In the genomic region with DNA sequence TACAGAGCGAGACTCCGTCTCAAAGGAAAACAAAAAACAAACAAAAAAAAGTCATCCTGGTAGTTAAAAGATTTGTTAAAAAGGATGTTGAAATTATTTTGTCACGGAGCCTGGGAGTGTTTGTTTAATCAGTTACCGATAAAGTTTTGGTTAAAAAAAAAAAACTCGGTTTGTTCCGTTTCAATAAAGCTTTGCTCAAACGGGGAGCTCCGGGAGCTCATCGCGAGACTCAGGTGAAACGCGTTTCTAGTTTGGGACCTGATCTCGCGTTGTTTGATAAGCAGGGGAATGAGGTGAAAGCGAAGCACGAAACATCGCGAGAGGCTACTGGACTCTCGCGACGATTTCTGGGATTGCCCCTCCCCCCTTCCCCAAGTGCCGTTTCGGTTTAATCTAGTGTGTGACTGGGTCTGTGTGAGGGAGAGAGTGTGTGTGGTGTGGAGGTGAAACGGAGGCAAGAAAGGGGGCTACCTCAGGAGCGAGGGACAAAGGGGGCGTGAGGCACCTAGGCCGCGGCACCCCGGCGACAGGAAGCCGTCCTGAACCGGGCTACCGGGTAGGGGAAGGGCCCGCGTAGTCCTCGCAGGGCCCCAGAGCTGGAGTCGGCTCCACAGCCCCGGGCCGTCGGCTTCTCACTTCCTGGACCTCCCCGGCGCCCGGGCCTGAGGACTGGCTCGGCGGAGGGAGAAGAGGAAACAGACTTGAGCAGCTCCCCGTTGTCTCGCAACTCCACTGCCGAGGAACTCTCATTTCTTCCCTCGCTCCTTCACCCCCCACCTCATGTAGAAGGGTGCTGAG, we compare ENCODE assay signal across 8 cellular contexts. TPM values are rescaled to one million over a fixed set of nuclear protein-coding genes. Genes with fewer than 3 reads are reported as not detected.
DNase-seq lines count a peak whose midpoint lies in the region; TF ChIP-seq lines count a peak whose summit lies in the region.

Gene CDK12 (plus strand): TSS at position 374 of the 798 bp plus-strand sequence. CDS start 586 bp downstream, outside the sequence.

- H3K4me3 ChIP-seq in H7 (ENCODE audit: insufficient read depth, low read depth, low read length) (peak within 1 kb of the TSS; percentile 96), MG63 (peak within 1 kb of the TSS; percentile 96), fibroblast of the aortic adventitia (ENCODE audit: low read depth, low read length) (peak within 1 kb of the TSS; percentile 95)

- peaks cover 8% of the 10 kb centered on the region for H3K36me3 Mint-ChIP-seq in nephron (ENCODE audit: low read depth)
- H3K36me3 Mint-ChIP-seq in stimulated activated naive CD8-positive, alpha-beta T cell treated with anti-CD3 and anti-CD28 coated beads, Interleukin-15, Interleukin-2, amounts not matched to agents 100 ng/mL and 50 ng/mL, for 24 hours (ENCODE audit: low read depth), result peaks cover 25% of the 10 kb centered on the region

- DNase-seq in EL, result peak; percentile 99
- peak; percentile 95 for DNase-seq in H7
- peak; percentile 96 for DNase-seq in MG63
- peak; percentile 96 for DNase-seq in SHP77 treated with DMSO at 0.1 percent for 48 hours (lab: John Stamatoyannopoulos, UW)
- DNase-seq in activated effector memory CD4-positive, alpha-beta T cell treated with anti-CD3 and anti-CD28 coated beads, Interleukin-2, amount 50 U/mL, for 16 hours, result peak; percentile 97
- peak; percentile 99 for DNase-seq in fibroblast of the aortic adventitia (ENCODE audit: low read depth)

- no peaks in the 10 kb centered on the region for H3K27me3 Mint-ChIP-seq in nephron (ENCODE audit: low read depth)
- no peaks in the 10 kb centered on the region for H3K27me3 Mint-ChIP-seq in stimulated activated naive CD8-positive, alpha-beta T cell treated with anti-CD3 and anti-CD28 coated beads, Interleukin-15, Interleukin-2, amounts not matched to agents 100 ng/mL and 50 ng/mL, for 24 hours

- no peaks in the 10 kb centered on the region for H3K27me3 ChIP-seq in H7 (ENCODE audit: control insufficient read depth, insufficient read depth, low read length)
- H3K27me3 ChIP-seq in MG63, result no peaks in the 10 kb centered on the region

- peak within 1 kb of the TSS; percentile 97 to 99 (median 98) for H3K27ac Mint-ChIP-seq in nephron
- peak within 1 kb of the TSS; percentile 99 for H3K27ac Mint-ChIP-seq in stimulated activated naive CD8-positive, alpha-beta T cell treated with anti-CD3 and anti-CD28 coated beads, Interleukin-15, Interleukin-2, amounts not matched to agents 100 ng/mL and 50 ng/mL, for 24 hours

- H3K9me3 Mint-ChIP-seq in nephron, result no peaks in the 10 kb centered on the region
- no peaks in the 10 kb centered on the region for H3K9me3 Mint-ChIP-seq in stimulated activated naive CD8-positive, alpha-beta T cell treated with anti-CD3 and anti-CD28 coated beads, Interleukin-15, Interleukin-2, amounts not matched to agents 100 ng/mL and 50 ng/mL, for 24 hours

- H3K4me1 Mint-ChIP-seq in nephron, result peaks cover 13% of the 10 kb centered on the region
- H3K4me1 Mint-ChIP-seq in stimulated activated naive CD8-positive, alpha-beta T cell treated with anti-CD3 and anti-CD28 coated beads, Interleukin-15, Interleukin-2, amounts not matched to agents 100 ng/mL and 50 ng/mL, for 24 hours (ENCODE audit: low read depth), result peaks cover 39% of the 10 kb centered on the region

- H3K36me3 ChIP-seq in H7 (replicated peaks; ENCODE audit: control insufficient read depth, insufficient read depth, low read length), result peaks cover 1% of the 10 kb centered on the region; the same call in 1 of the 2 replicates
- H3K36me3 ChIP-seq in MG63, result peaks cover 37% of the 10 kb centered on the region

- TF ChIP-seq CTCF in fibroblast of the aortic adventitia (IDR thresholded peaks at IDR 0.05; ENCODE audit: insufficient read depth, low read length) (no peak), nephron (IDR thresholded peaks at IDR 0.05; ENCODE audit: unreplicated experiment in 3 of 3) (no peak)

- H3K9me3 ChIP-seq in MG63, result no peaks in the 10 kb centered on the region

- H3K4me3 Mint-ChIP-seq in nephron, result peak within 1 kb of the TSS; percentile 90 to 95 (median 94)
- peak within 1 kb of the TSS; percentile 96 for H3K4me3 Mint-ChIP-seq in stimulated activated naive CD8-positive, alpha-beta T cell treated with anti-CD3 and anti-CD28 coated beads, Interleukin-15, Interleukin-2, amounts not matched to agents 100 ng/mL and 50 ng/mL, for 24 hours

RNA-seq across cellular contexts. Expression of gene CDK12, which starts in this region (rescaled TPM):
- total RNA-seq in H7 (2014; rRNA removed; shearing (Covaris generic)), result 31.1 and 34.3 TPM in 2 replicates
- total RNA-seq in MG63 (2014; rRNA removed; shearing (Covaris generic); ENCODE audit: low replicate concordance), result 19.7 and 34.0 TPM in 2 replicates
- 27.6 and 43.9 TPM in 2 replicates for total RNA-seq in fibroblast of the aortic adventitia (ENCODE audit: low replicate concordance)

Comparison
In these comparisons a context has a peak if more than half of its experiments do, and no peak if none do; other contexts are left out.
1. Peak in every context shown above with its lines: DNase-seq and H3K4me3 ChIP-seq.